1 cellular context compared by ENCODE assay signal in the genomic region with DNA sequence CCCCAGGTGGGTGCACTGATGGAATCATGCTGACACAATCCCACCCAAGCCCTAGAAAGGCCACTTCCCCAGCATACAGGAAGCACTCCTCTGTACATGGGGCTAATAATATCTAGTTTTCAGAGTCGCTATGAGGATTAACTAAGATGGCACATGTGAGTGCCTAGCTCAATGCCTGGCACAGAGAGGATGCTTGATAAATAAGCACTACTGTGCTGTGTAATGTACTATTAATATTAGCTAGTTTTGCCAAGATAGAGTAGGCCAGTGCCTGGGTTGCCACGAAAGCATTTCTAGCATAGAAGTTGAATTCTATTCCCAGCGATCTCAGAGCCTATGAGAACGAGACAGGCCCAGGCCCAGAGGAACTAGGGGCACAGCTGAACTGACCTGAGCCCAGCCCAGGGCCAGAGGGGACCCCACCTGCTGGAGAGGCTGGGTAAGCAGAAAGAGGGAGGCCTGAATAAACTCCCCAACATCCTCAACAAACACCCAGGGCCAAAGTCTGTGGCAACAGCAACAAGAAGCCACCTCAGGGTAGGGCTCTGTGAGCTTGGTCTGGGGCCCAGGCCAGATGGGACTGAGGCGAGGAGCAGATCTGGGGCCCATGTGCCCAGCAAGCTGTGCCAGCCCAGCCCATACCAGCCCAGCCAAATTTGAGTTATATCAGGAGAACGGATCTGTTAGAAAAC.
TF ChIP-seq lines count a peak whose summit lies in the region.

No MANE protein-coding gene starts in this region.

TF ChIP-seq in HepG2, 621 proteins besides CTCF, POLR2A, EP300 and RAD21 (continues in another document):
- TF ChIP-seq FOXK1 (CRISPR knock-in tag; IDR thresholded peaks at IDR 0.05; ENCODE audit: borderline replicate concordance, low read depth) (peak; percentile 20; the same call in 1 of the 2 replicates), ADNP (CRISPR knock-in tag; IDR thresholded peaks at IDR 0.05) (no peak), PHF20 (CRISPR knock-in tag; IDR thresholded peaks at IDR 0.05) (0 out of 2 replicates have a peak, but pooled peaks have one; percentile 26), ZNF788 (CRISPR knock-in tag; IDR thresholded peaks at IDR 0.05; ENCODE audit: borderline replicate concordance) (no peak), MEIS1 (CRISPR knock-in tag; IDR thresholded peaks at IDR 0.05; ENCODE audit: borderline replicate concordance) (no peak), BCL6 (CRISPR knock-in tag; IDR thresholded peaks at IDR 0.05) (no peak), KDM6A (CRISPR knock-in tag; IDR thresholded peaks at IDR 0.05; ENCODE audit: low read depth) (0 out of 2 replicates have a peak, but pooled peaks have one; percentile 13), PAF1 (CRISPR knock-in tag; IDR thresholded peaks at IDR 0.05) (no peak), FOXM1 (CRISPR knock-in tag; IDR thresholded peaks at IDR 0.05) (no peak), ZNF567 (CRISPR knock-in tag; IDR thresholded peaks at IDR 0.05; ENCODE audit: borderline replicate concordance) (no peak), NR3C1 (CRISPR knock-in tag; IDR thresholded peaks at IDR 0.05) (no peak), HNRNPL (IDR thresholded peaks at IDR 0.05; ENCODE audit: low read depth, low read length) (peak; percentile 84; the same call in 1 of the 2 replicates), POLR2G (IDR thresholded peaks at IDR 0.05; ENCODE audit: low read depth, low read length) (no peak), ZFP41 (CRISPR knock-in tag; IDR thresholded peaks at IDR 0.05; ENCODE audit: borderline replicate concordance) (no peak), ETV5 (CRISPR knock-in tag; IDR thresholded peaks at IDR 0.05; ENCODE audit: borderline replicate concordance) (no peak), ZNF383 (CRISPR knock-in tag; IDR thresholded peaks at IDR 0.05; ENCODE audit: borderline replicate concordance) (no peak), ZNF232 (CRISPR knock-in tag; IDR thresholded peaks at IDR 0.05; ENCODE audit: borderline replicate concordance) (no peak), LCORL (IDR thresholded peaks at IDR 0.05) (no peak), LCORL (CRISPR knock-in tag; IDR thresholded peaks at IDR 0.05) (no peak), ZNF354B (CRISPR knock-in tag; IDR thresholded peaks at IDR 0.05) (no peak), MIER3 (CRISPR knock-in tag; IDR thresholded peaks at IDR 0.05; ENCODE audit: borderline replicate concordance) (no peak), RFXAP (CRISPR knock-in tag; IDR thresholded peaks at IDR 0.05; ENCODE audit: borderline replicate concordance) (no peak)
- TF ChIP-seq, protein P1, sequence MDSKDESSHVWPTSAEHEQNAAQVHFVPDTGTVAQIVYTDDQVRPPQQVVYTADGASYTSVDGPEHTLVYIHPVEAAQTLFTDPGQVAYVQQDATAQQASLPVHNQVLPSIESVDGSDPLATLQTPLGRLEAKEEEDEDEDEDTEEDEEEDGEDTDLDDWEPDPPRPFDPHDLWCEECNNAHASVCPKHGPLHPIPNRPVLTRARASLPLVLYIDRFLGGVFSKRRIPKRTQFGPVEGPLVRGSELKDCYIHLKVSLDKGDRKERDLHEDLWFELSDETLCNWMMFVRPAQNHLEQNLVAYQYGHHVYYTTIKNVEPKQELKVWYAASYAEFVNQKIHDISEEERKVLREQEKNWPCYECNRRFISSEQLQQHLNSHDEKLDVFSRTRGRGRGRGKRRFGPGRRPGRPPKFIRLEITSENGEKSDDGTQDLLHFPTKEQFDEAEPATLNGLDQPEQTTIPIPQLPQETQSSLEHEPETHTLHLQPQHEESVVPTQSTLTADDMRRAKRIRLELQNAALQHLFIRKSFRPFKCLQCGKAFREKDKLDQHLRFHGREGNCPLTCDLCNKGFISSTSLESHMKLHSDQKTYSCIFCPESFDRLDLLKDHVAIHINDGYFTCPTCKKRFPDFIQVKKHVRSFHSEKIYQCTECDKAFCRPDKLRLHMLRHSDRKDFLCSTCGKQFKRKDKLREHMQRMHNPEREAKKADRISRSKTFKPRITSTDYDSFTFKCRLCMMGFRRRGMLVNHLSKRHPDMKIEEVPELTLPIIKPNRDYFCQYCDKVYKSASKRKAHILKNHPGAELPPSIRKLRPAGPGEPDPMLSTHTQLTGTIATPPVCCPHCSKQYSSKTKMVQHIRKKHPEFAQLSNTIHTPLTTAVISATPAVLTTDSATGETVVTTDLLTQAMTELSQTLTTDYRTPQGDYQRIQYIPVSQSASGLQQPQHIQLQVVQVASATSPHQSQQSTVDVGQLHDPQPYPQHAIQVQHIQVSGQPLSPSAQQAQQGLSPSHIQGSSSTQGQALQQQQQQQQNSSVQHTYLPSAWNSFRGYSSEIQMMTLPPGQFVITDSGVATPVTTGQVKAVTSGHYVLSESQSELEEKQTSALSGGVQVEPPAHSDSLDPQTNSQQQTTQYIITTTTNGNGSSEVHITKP (CRISPR knock-in tag; IDR thresholded peaks at IDR 0.05; ENCODE audit: low read depth) = no peak
- TF ChIP-seq, protein P2, sequence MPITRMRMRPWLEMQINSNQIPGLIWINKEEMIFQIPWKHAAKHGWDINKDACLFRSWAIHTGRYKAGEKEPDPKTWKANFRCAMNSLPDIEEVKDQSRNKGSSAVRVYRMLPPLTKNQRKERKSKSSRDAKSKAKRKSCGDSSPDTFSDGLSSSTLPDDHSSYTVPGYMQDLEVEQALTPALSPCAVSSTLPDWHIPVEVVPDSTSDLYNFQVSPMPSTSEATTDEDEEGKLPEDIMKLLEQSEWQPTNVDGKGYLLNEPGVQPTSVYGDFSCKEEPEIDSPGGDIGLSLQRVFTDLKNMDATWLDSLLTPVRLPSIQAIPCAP (CRISPR knock-in tag; IDR thresholded peaks at IDR 0.05; ENCODE audit: low read depth) = no peak
- TF ChIP-seq, protein P3, sequence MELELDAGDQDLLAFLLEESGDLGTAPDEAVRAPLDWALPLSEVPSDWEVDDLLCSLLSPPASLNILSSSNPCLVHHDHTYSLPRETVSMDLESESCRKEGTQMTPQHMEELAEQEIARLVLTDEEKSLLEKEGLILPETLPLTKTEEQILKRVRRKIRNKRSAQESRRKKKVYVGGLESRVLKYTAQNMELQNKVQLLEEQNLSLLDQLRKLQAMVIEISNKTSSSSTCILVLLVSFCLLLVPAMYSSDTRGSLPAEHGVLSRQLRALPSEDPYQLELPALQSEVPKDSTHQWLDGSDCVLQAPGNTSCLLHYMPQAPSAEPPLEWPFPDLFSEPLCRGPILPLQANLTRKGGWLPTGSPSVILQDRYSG (CRISPR knock-in tag; IDR thresholded peaks at IDR 0.05) = no peak
- TF ChIP-seq, protein P4, sequence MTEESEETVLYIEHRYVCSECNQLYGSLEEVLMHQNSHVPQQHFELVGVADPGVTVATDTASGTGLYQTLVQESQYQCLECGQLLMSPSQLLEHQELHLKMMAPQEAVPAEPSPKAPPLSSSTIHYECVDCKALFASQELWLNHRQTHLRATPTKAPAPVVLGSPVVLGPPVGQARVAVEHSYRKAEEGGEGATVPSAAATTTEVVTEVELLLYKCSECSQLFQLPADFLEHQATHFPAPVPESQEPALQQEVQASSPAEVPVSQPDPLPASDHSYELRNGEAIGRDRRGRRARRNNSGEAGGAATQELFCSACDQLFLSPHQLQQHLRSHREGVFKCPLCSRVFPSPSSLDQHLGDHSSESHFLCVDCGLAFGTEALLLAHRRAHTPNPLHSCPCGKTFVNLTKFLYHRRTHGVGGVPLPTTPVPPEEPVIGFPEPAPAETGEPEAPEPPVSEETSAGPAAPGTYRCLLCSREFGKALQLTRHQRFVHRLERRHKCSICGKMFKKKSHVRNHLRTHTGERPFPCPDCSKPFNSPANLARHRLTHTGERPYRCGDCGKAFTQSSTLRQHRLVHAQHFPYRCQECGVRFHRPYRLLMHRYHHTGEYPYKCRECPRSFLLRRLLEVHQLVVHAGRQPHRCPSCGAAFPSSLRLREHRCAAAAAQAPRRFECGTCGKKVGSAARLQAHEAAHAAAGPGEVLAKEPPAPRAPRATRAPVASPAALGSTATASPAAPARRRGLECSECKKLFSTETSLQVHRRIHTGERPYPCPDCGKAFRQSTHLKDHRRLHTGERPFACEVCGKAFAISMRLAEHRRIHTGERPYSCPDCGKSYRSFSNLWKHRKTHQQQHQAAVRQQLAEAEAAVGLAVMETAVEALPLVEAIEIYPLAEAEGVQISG (CRISPR knock-in tag; IDR thresholded peaks at IDR 0.05) = 0 out of 2 replicates have a peak, but pooled peaks have one; percentile 24
- TF ChIP-seq, protein P5, sequence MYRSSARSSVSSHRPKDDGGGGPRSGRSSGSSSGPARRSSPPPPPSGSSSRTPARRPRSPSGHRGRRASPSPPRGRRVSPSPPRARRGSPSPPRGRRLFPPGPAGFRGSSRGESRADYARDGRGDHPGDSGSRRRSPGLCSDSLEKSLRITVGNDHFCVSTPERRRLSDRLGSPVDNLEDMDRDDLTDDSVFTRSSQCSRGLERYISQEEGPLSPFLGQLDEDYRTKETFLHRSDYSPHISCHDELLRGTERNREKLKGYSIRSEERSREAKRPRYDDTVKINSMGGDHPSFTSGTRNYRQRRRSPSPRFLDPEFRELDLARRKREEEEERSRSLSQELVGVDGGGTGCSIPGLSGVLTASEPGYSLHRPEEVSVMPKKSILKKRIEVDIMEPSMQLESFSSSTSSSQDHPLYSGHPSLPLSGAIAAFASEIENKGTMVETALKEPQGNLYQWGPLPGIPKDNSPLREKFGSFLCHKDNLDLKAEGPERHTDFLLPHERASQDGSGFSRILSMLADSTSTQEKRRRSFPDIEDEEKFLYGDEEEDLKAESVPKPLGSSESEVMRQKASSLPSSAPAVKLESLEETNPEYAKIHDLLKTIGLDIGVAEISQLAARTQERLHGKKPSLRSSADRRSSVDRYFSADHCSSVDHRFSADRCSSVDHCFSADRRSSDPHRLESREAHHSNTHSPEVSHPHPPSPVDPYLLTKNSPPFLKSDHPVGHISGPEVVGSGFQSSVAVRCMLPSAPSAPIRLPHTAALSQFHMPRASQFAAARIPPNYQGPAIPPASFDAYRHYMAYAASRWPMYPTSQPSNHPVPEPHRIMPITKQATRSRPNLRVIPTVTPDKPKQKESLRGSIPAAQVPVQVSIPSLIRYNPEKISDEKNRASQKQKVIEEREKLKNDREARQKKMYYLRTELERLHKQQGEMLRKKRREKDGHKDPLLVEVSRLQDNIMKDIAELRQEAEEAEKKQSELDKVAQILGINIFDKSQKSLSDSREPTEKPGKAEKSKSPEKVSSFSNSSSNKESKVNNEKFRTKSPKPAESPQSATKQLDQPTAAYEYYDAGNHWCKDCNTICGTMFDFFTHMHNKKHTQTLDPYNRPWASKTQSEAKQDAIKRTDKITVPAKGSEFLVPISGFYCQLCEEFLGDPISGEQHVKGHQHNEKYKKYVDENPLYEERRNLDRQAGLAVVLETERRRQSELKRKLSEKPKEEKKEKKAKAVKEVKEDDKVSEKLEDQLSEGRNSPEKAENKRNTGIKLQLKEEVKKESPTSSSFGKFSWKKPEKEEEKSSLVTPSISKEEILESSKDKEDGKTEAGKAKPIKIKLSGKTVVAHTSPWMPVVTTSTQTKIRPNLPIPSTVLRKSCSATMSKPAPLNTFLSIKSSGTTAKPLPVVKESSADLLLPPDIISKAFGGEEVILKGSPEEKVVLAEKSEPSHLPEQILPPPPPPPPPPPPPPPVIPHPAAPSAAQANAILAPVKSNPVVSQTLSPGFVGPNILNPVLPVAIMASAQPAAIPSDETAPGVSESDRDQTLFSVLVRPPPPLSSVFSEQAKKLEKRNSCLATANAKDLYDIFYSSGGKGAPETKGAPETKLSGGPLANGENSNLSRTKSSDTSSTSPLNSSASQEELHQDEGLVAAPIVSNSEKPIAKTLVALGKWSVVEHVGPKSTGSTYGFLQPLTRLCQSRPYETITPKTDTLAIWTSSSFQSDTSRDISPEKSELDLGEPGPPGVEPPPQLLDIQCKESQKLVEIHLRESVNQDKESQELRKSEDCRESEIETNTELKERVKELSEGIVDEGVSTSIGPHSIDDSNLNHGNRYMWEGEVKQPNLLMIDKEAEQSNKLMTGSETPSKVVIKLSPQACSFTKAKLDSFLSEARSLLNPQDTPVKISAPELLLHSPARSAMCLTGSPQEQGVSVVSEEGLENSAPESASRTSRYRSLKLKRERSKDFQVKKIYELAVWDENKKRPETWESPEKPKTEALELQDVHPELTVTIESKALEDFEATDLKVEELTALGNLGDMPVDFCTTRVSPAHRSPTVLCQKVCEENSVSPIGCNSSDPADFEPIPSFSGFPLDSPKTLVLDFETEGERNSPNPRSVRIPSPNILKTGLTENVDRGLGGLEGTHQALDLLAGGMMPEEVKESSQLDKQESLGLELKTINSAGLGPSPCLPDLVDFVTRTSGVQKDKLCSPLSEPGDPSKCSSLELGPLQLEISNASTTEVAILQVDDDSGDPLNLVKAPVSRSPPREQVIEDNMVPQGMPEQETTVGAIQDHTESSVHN (CRISPR knock-in tag; IDR thresholded peaks at IDR 0.05) = no peak
